In genomic region chr4:56112377-56112776, GRCh38 we compare ENCODE assay signal across 22 cellular contexts.
A peak's percentile ranks its signal among the peaks of the same experiment; 100 is the strongest.
DNase-seq lines count a peak whose midpoint lies in the region; ATAC-seq and TF ChIP-seq lines count a peak whose summit lies in the region.
"Had no signal": no experiment of that assay in that cellular context is flagged by ENCODE, and none has a peak within 500 bp of the region (broad histone marks: within the 10 kb centered on the region; RNA-seq: fewer than 3 reads in every experiment).

No MANE protein-coding gene starts in this region.

- H3K27ac ChIP-seq in WERI-Rb-1: no peak overlapping the region
- H3K27ac ChIP-seq in CD8-positive, alpha-beta T cell (ENCODE audit: low read depth, low read length): no peak overlapping the region
- H3K27ac ChIP-seq: body of pancreas, colonic mucosa, prostate gland, uterus had no signal

- H3K4me3 Mint-ChIP-seq in glutamatergic neuron (ENCODE audit: unreplicated experiment): peak overlapping the region; percentile 26
- no peak overlapping the region for H3K4me3 Mint-ChIP-seq in progenitor cell of endocrine pancreas (ENCODE audit: low read depth)
- H3K4me3 Mint-ChIP-seq in CD8-positive, alpha-beta T cell: no peak overlapping the region
- H3K4me3 Mint-ChIP-seq: activated CD4-positive, alpha-beta T cell treated with anti-CD3 and anti-CD28 coated beads for 36 hours; activated naive CD8-positive, alpha-beta T cell; CD4-positive, alpha-beta memory T cell; stimulated activated effector memory CD8-positive, alpha-beta T cell treated with anti-CD3 and anti-CD28 coated beads, Interleukin-12 subunit alpha, Interleukin-12 subunit beta, amount 100 ng/mL, for 72 hours; T-cell had no signal

- CTCF ChIA-PET in CD8-positive, alpha-beta T cell (lab: Charles Lee): no interaction called here

- peak; percentile 43 for DNase-seq in H7
- DNase-seq in WERI-Rb-1: no peak
- DNase-seq in glutamatergic neuron: no peak
- no peak for DNase-seq in progenitor cell of endocrine pancreas (ENCODE audit: low spot score, unreplicated experiment)
- no peak for DNase-seq in SHP77 (lab: John Stamatoyannopoulos, UW)
- DNase-seq in CD8-positive, alpha-beta T cell: no peak
- no peak for DNase-seq in left cardiac atrium
- DNase-seq: activated CD4-positive, alpha-beta T cell treated with anti-CD3 and anti-CD28 coated beads for 36 hours; body of pancreas; CD4-positive, alpha-beta memory T cell; colonic mucosa; DMS79 treated with DMSO at 0.1 percent for 48 hours; Kasumi-1; left ventricle myocardium superior; NCI-H1930; NCI-H226; SHP77 treated with DMSO at 0.1 percent for 48 hours; T-cell; uterus had no signal

- H3K9me3 ChIP-seq in WERI-Rb-1 (ENCODE audit: severe bottlenecking): no peaks in the 10 kb centered on the region
- no peaks in the 10 kb centered on the region for H3K9me3 ChIP-seq in CD8-positive, alpha-beta T cell (ENCODE audit: low read length)
- H3K9me3 ChIP-seq: body of pancreas, colonic mucosa, prostate gland, uterus had no signal

- no peaks in the 10 kb centered on the region for H3K36me3 ChIP-seq in H7 (replicated peaks; ENCODE audit: control insufficient read depth, insufficient read depth, low read length)
- H3K36me3 ChIP-seq in WERI-Rb-1: no peaks in the 10 kb centered on the region
- no peaks in the 10 kb centered on the region for H3K36me3 ChIP-seq in CD8-positive, alpha-beta T cell (ENCODE audit: insufficient read depth, low read length)
- H3K36me3 ChIP-seq: colonic mucosa, prostate gland, uterus had no signal

- intact Hi-C loops in CD8-positive, alpha-beta T cell (cut with DNase I, micrococcal nuclease): no loop called here
- intact Hi-C loops in left cardiac atrium (cut with DNase I): no loop called here

- H3K9me3 Mint-ChIP-seq in glutamatergic neuron (ENCODE audit: unreplicated experiment) (no peaks in the 10 kb centered on the region), progenitor cell of endocrine pancreas (ENCODE audit: low read depth) (no peaks in the 10 kb centered on the region)
- no peaks in the 10 kb centered on the region for H3K9me3 Mint-ChIP-seq in CD8-positive, alpha-beta T cell
- H3K9me3 Mint-ChIP-seq: CD4-positive, alpha-beta memory T cell; stimulated activated effector memory CD8-positive, alpha-beta T cell treated with anti-CD3 and anti-CD28 coated beads, Interleukin-12 subunit alpha, Interleukin-12 subunit beta, amount 100 ng/mL, for 72 hours; T-cell had no signal

- H3K36me3 Mint-ChIP-seq in glutamatergic neuron (ENCODE audit: unreplicated experiment): no peaks in the 10 kb centered on the region
- H3K36me3 Mint-ChIP-seq in progenitor cell of endocrine pancreas (ENCODE audit: insufficient read depth): peaks cover 20% of the 10 kb centered on the region
- no peaks in the 10 kb centered on the region for H3K36me3 Mint-ChIP-seq in CD8-positive, alpha-beta T cell
- H3K36me3 Mint-ChIP-seq: activated naive CD8-positive, alpha-beta T cell; CD4-positive, alpha-beta memory T cell; stimulated activated effector memory CD8-positive, alpha-beta T cell treated with anti-CD3 and anti-CD28 coated beads, Interleukin-12 subunit alpha, Interleukin-12 subunit beta, amount 100 ng/mL, for 72 hours; T-cell had no signal

- peaks cover 3% of the 10 kb centered on the region for H3K27me3 Mint-ChIP-seq in glutamatergic neuron (ENCODE audit: unreplicated experiment)
- H3K27me3 Mint-ChIP-seq in progenitor cell of endocrine pancreas: no peaks in the 10 kb centered on the region
- H3K27me3 Mint-ChIP-seq in CD8-positive, alpha-beta T cell (ENCODE audit: low read depth): no peaks in the 10 kb centered on the region
- H3K27me3 Mint-ChIP-seq: activated CD4-positive, alpha-beta T cell treated with anti-CD3 and anti-CD28 coated beads for 36 hours had no signal

- ATAC-seq in CD8-positive, alpha-beta T cell: no peak
- ATAC-seq in left cardiac atrium: no peak
- ATAC-seq: activated CD4-positive, alpha-beta T cell treated with anti-CD3 and anti-CD28 coated beads for 36 hours; body of pancreas; left ventricle myocardium superior; stimulated activated effector memory CD8-positive, alpha-beta T cell treated with anti-CD3 and anti-CD28 coated beads, Interleukin-12 subunit alpha, Interleukin-12 subunit beta, amount 100 ng/mL, for 72 hours; T-cell had no signal

- peaks cover 40% of the 10 kb centered on the region for H3K4me1 Mint-ChIP-seq in glutamatergic neuron (ENCODE audit: low read depth, unreplicated experiment)
- H3K4me1 Mint-ChIP-seq in progenitor cell of endocrine pancreas (ENCODE audit: low read depth): peaks cover 23% of the 10 kb centered on the region
- H3K4me1 Mint-ChIP-seq in CD8-positive, alpha-beta T cell (ENCODE audit: low read depth): no peaks in the 10 kb centered on the region
- H3K4me1 Mint-ChIP-seq: CD4-positive, alpha-beta memory T cell had no signal

- TF ChIP-seq CTCF in WERI-Rb-1 (IDR thresholded peaks at IDR 0.05; ENCODE audit: low read depth, low read length) (peak; percentile 29; the same call in 1 of the 2 replicates), glutamatergic neuron (IDR thresholded peaks at IDR 0.05; ENCODE audit: partially characterized antibody, unreplicated experiment) (no peak), progenitor cell of endocrine pancreas (IDR thresholded peaks at IDR 0.05; ENCODE audit: unreplicated experiment) (peak; percentile 24)
- TF ChIP-seq CTCF in CD8-positive, alpha-beta T cell (IDR thresholded peaks at IDR 0.05): no peak

- POLR2A ChIA-PET in CD8-positive, alpha-beta T cell (lab: Charles Lee): no interaction called here

- no peak overlapping the region for H3K4me3 ChIP-seq in H7 (ENCODE audit: insufficient read depth, low read depth, low read length)
- H3K4me3 ChIP-seq in WERI-Rb-1 (ENCODE audit: low read depth, low read length): no peak overlapping the region
- no peak overlapping the region for H3K4me3 ChIP-seq in CD8-positive, alpha-beta T cell (ENCODE audit: low read depth, low read length)
- H3K4me3 ChIP-seq: body of pancreas, colonic mucosa, prostate gland, uterus had no signal

- no peaks in the 10 kb centered on the region for H3K27me3 ChIP-seq in H7 (ENCODE audit: control insufficient read depth, insufficient read depth, low read length)
- H3K27me3 ChIP-seq in WERI-Rb-1 (ENCODE audit: insufficient read depth, low read depth, severe bottlenecking): no peaks in the 10 kb centered on the region
- H3K27me3 ChIP-seq in CD8-positive, alpha-beta T cell (ENCODE audit: insufficient read depth, low read length): no peaks in the 10 kb centered on the region
- H3K27me3 ChIP-seq: body of pancreas, colonic mucosa, uterus had no signal

- H3K27ac Mint-ChIP-seq in glutamatergic neuron (ENCODE audit: unreplicated experiment): peak overlapping the region; percentile 24
- peak overlapping the region; percentile 2 for H3K27ac Mint-ChIP-seq in progenitor cell of endocrine pancreas
- H3K27ac Mint-ChIP-seq in CD8-positive, alpha-beta T cell: no peak overlapping the region
- H3K27ac Mint-ChIP-seq: activated CD4-positive, alpha-beta T cell treated with anti-CD3 and anti-CD28 coated beads for 36 hours; activated naive CD8-positive, alpha-beta T cell; CD4-positive, alpha-beta memory T cell; stimulated activated effector memory CD8-positive, alpha-beta T cell treated with anti-CD3 and anti-CD28 coated beads, Interleukin-12 subunit alpha, Interleukin-12 subunit beta, amount 100 ng/mL, for 72 hours; T-cell had no signal

- no peaks in the 10 kb centered on the region for H3K4me1 ChIP-seq in CD8-positive, alpha-beta T cell (ENCODE audit: insufficient read depth, low read length)
- H3K4me1 ChIP-seq: body of pancreas, colonic mucosa, prostate gland, uterus had no signal

Comparison
In these comparisons a context has a peak if more than half of its experiments do, and no peak if none do; other contexts are left out.
1. CTCF ChIP-seq: peak in WERI-Rb-1 (single experiment) and progenitor cell of endocrine pancreas (single experiment); none in glutamatergic neuron (single experiment) and CD8-positive, alpha-beta T cell (single experiment).